In genomic region chr2:111120253-111121027, GRCh38 we compare ENCODE assay signal across 1 cellular context.
TF ChIP-seq lines count a peak whose summit lies in the region.

TSS of gene BCL2L11 (plus strand) at chr2:111120914. CDS start at chr2:111123746, 2,832 bp downstream.

TF ChIP-seq in GM12878, 131 proteins besides CTCF, POLR2A, EP300 and RAD21 (continued from another document and continues in another):
- TF ChIP-seq, protein P1, sequence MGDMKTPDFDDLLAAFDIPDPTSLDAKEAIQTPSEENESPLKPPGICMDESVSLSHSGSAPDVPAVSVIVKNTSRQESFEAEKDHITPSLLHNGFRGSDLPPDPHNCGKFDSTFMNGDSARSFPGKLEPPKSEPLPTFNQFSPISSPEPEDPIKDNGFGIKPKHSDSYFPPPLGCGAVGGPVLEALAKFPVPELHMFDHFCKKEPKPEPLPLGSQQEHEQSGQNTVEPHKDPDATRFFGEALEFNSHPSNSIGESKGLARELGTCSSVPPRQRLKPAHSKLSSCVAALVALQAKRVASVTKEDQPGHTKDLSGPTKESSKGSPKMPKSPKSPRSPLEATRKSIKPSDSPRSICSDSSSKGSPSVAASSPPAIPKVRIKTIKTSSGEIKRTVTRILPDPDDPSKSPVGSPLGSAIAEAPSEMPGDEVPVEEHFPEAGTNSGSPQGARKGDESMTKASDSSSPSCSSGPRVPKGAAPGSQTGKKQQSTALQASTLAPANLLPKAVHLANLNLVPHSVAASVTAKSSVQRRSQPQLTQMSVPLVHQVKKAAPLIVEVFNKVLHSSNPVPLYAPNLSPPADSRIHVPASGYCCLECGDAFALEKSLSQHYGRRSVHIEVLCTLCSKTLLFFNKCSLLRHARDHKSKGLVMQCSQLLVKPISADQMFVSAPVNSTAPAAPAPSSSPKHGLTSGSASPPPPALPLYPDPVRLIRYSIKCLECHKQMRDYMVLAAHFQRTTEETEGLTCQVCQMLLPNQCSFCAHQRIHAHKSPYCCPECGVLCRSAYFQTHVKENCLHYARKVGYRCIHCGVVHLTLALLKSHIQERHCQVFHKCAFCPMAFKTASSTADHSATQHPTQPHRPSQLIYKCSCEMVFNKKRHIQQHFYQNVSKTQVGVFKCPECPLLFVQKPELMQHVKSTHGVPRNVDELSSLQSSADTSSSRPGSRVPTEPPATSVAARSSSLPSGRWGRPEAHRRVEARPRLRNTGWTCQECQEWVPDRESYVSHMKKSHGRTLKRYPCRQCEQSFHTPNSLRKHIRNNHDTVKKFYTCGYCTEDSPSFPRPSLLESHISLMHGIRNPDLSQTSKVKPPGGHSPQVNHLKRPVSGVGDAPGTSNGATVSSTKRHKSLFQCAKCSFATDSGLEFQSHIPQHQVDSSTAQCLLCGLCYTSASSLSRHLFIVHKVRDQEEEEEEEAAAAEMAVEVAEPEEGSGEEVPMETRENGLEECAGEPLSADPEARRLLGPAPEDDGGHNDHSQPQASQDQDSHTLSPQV (IDR thresholded peaks at IDR 0.05) = no peak
- TF ChIP-seq NBN (IDR thresholded peaks at IDR 0.05) (no peak), MTA3 (IDR thresholded peaks at IDR 0.05; ENCODE audit: borderline replicate concordance, low read length) (no peak), E4F1 (IDR thresholded peaks at IDR 0.05; ENCODE audit: borderline replicate concordance, partially characterized antibody) (no peak), JUNB (IDR thresholded peaks at IDR 0.05) (no peak), LARP7 (IDR thresholded peaks at IDR 0.05) (no peak; the same call in none of the 2 replicates), HDGF (IDR thresholded peaks at IDR 0.05) (no peak), RELB (IDR thresholded peaks at IDR 0.05; ENCODE audit: low read depth) (no peak), SRF (IDR thresholded peaks at IDR 0.05; ENCODE audit: low read depth in 2 of 2, low read length in 2 of 2) (no peak), NFIC (IDR thresholded peaks at IDR 0.05; ENCODE audit: low read depth, low read length) (no peak), BRCA1 (IDR thresholded peaks at IDR 0.05; ENCODE audit: low read depth, low read length) (no peak), ATF2 (IDR thresholded peaks at IDR 0.05; ENCODE audit: low read length) (no peak), MEF2A (IDR thresholded peaks at IDR 0.05; ENCODE audit: insufficient read depth, low read depth, low read length) (0 out of 2 replicates have a peak, but pooled peaks have one; percentile 2), CHD2 (IDR thresholded peaks at IDR 0.05; ENCODE audit: borderline replicate concordance, low read depth, low read length) (no peak), RBBP5 (conservative IDR thresholded peaks at IDR 0.05) (no peak), GATAD2B (conservative IDR thresholded peaks at IDR 0.05; ENCODE audit: low read depth) (peak; percentile 87), REST (IDR thresholded peaks at IDR 0.05; ENCODE audit: low read depth, low read length) (no peak), SP1 (IDR thresholded peaks at IDR 0.05; ENCODE audit: low read depth, low read length) (peak; percentile 32), ATF3 (IDR thresholded peaks at IDR 0.05; ENCODE audit: borderline replicate concordance, extremely low read depth, low read depth, low read length) (no peak), RUNX3 (IDR thresholded peaks at IDR 0.05; ENCODE audit: low read length) (no peak)
- TF ChIP-seq, protein P2, sequence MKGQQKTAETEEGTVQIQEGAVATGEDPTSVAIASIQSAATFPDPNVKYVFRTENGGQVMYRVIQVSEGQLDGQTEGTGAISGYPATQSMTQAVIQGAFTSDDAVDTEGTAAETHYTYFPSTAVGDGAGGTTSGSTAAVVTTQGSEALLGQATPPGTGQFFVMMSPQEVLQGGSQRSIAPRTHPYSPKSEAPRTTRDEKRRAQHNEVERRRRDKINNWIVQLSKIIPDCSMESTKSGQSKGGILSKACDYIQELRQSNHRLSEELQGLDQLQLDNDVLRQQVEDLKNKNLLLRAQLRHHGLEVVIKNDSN (IDR thresholded peaks at IDR 0.05; ENCODE audit: borderline replicate concordance, extremely low read length, insufficient read depth, low read depth, low read length) = no peak
- TF ChIP-seq, protein P3, sequence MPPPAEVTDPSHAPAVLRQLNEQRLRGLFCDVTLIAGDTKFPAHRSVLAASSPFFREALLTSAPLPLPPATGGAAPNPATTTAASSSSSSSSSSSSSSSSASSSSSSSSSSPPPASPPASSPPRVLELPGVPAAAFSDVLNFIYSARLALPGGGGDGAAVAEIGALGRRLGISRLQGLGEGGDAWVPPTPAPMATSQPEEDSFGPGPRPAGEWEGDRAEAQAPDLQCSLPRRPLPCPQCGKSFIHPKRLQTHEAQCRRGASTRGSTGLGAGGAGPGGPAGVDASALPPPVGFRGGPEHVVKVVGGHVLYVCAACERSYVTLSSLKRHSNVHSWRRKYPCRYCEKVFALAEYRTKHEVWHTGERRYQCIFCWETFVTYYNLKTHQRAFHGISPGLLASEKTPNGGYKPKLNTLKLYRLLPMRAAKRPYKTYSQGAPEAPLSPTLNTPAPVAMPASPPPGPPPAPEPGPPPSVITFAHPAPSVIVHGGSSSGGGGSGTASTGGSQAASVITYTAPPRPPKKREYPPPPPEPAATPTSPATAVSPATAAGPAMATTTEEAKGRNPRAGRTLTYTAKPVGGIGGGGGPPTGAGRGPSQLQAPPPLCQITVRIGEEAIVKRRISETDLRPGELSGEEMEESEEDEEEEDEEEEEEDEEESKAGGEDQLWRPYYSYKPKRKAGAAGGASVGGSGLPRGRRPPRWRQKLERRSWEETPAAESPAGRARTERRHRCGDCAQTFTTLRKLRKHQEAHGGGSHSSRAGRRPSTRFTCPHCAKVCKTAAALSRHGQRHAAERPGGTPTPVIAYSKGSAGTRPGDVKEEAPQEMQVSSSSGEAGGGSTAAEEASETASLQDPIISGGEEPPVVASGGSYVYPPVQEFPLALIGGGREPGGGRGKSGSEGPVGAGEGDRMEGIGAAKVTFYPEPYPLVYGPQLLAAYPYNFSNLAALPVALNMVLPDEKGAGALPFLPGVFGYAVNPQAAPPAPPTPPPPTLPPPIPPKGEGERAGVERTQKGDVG (CRISPR knock-in tag; IDR thresholded peaks at IDR 0.05) = no peak
- TF ChIP-seq, protein P4, sequence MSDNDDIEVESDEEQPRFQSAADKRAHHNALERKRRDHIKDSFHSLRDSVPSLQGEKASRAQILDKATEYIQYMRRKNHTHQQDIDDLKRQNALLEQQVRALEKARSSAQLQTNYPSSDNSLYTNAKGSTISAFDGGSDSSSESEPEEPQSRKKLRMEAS (IDR thresholded peaks at IDR 0.05; ENCODE audit: low read depth, low read length) = peak; percentile 39
- TF ChIP-seq, protein P5, sequence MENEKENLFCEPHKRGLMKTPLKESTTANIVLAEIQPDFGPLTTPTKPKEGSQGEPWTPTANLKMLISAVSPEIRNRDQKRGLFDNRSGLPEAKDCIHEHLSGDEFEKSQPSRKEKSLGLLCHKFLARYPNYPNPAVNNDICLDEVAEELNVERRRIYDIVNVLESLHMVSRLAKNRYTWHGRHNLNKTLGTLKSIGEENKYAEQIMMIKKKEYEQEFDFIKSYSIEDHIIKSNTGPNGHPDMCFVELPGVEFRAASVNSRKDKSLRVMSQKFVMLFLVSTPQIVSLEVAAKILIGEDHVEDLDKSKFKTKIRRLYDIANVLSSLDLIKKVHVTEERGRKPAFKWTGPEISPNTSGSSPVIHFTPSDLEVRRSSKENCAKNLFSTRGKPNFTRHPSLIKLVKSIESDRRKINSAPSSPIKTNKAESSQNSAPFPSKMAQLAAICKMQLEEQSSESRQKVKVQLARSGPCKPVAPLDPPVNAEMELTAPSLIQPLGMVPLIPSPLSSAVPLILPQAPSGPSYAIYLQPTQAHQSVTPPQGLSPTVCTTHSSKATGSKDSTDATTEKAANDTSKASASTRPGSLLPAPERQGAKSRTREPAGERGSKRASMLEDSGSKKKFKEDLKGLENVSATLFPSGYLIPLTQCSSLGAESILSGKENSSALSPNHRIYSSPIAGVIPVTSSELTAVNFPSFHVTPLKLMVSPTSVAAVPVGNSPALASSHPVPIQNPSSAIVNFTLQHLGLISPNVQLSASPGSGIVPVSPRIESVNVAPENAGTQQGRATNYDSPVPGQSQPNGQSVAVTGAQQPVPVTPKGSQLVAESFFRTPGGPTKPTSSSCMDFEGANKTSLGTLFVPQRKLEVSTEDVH (IDR thresholded peaks at IDR 0.05; ENCODE audit: low read depth, partially characterized antibody) = no peak
- TF ChIP-seq, protein P6, sequence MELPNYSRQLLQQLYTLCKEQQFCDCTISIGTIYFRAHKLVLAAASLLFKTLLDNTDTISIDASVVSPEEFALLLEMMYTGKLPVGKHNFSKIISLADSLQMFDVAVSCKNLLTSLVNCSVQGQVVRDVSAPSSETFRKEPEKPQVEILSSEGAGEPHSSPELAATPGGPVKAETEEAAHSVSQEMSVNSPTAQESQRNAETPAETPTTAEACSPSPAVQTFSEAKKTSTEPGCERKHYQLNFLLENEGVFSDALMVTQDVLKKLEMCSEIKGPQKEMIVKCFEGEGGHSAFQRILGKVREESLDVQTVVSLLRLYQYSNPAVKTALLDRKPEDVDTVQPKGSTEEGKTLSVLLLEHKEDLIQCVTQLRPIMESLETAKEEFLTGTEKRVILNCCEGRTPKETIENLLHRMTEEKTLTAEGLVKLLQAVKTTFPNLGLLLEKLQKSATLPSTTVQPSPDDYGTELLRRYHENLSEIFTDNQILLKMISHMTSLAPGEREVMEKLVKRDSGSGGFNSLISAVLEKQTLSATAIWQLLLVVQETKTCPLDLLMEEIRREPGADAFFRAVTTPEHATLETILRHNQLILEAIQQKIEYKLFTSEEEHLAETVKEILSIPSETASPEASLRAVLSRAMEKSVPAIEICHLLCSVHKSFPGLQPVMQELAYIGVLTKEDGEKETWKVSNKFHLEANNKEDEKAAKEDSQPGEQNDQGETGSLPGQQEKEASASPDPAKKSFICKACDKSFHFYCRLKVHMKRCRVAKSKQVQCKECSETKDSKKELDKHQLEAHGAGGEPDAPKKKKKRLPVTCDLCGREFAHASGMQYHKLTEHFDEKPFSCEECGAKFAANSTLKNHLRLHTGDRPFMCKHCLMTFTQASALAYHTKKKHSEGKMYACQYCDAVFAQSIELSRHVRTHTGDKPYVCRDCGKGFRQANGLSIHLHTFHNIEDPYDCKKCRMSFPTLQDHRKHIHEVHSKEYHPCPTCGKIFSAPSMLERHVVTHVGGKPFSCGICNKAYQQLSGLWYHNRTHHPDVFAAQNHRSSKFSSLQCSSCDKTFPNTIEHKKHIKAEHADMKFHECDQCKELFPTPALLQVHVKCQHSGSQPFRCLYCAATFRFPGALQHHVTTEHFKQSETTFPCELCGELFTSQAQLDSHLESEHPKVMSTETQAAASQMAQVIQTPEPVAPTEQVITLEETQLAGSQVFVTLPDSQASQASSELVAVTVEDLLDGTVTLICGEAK (IDR thresholded peaks at IDR 0.05; ENCODE audit: borderline replicate concordance) = no peak
